ENCODE assay signal across 1 cellular context in the genomic region with DNA sequence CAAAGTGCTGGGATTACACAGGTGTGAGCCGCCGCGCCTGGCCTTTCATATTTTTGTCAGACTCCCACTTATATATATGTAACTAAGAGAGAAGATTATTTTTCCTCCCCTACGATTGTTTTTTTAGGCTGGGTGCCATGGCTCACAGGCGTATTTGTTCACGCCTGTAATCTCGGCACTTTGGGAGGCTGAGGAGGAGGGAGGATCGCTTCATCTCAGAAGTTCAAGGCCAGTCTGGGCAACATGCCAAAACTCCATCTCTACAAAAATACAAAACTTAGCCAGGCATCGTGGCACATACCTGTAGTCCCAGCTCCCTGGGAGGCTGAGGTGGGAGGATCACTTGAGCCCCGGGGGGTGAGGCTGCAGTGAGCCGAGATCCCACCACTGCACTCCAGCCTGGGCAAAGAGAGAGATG.
TF ChIP-seq lines count a peak whose summit lies in the region.

No MANE protein-coding gene starts in this region.

TF ChIP-seq in HEK293, 187 proteins besides CTCF, POLR2A, EP300 and RAD21 (continued from another document and continues in another):
- TF ChIP-seq ZNF843 (tag by site-specific recombination; IDR thresholded peaks at IDR 0.05) (peak; percentile 73; the same call in 1 of the 2 replicates), ZFHX2 (tag by site-specific recombination; conservative IDR thresholded peaks at IDR 0.05) (peak; percentile 92), ZNF660 (tag by site-specific recombination; IDR thresholded peaks at IDR 0.05) (no peak), ZNF175 (tag by site-specific recombination; IDR thresholded peaks at IDR 0.05) (no peak), OSR2 (tag by site-specific recombination; IDR thresholded peaks at IDR 0.05) (peak; percentile 70; the same call in 1 of the 2 replicates), ZNF112 (tag by site-specific recombination; IDR thresholded peaks at IDR 0.05) (no peak), ZNF37A (tag by site-specific recombination; IDR thresholded peaks at IDR 0.05) (no peak), ZNF211 (tag by site-specific recombination; IDR thresholded peaks at IDR 0.05; ENCODE audit: low read depth) (no peak), ZNF223 (tag by site-specific recombination; IDR thresholded peaks at IDR 0.05) (no peak), ZNF623 (tag by site-specific recombination; IDR thresholded peaks at IDR 0.05) (no peak), ZIC2 (tag by site-specific recombination; IDR thresholded peaks at IDR 0.05) (peak; percentile 73), SALL2 (tag by site-specific recombination; IDR thresholded peaks at IDR 0.05; ENCODE audit: borderline replicate concordance) (no peak), ZNF530 (tag by site-specific recombination; IDR thresholded peaks at IDR 0.05; ENCODE audit: low read depth) (no peak), OVOL3 (tag by site-specific recombination; IDR thresholded peaks at IDR 0.05) (peak; percentile 31; the same call in 1 of the 2 replicates), ZNF629 (tag by site-specific recombination; IDR thresholded peaks at IDR 0.05) (peak; percentile 66), ZEB2 (tag by site-specific recombination; IDR thresholded peaks at IDR 0.05) (peak; percentile 82), ZNF747 (tag by site-specific recombination; IDR thresholded peaks at IDR 0.05) (no peak), ZNF174 (tag by site-specific recombination; IDR thresholded peaks at IDR 0.05) (no peak), ZNF548 (tag by site-specific recombination; IDR thresholded peaks at IDR 0.05) (no peak), YY1 (tag by site-specific recombination; IDR thresholded peaks at IDR 0.05) (no peak), KLF8 (tag by site-specific recombination; IDR thresholded peaks at IDR 0.05) (peak; percentile 60), GLIS2 (tag by site-specific recombination; IDR thresholded peaks at IDR 0.05) (peak; percentile 61), ZNF2 (tag by site-specific recombination; IDR thresholded peaks at IDR 0.05) (peak; percentile 67; the same call in 1 of the 2 replicates), ZNF513 (tag by site-specific recombination; IDR thresholded peaks at IDR 0.05) (peak; percentile 88), ZNF324 (tag by site-specific recombination; IDR thresholded peaks at IDR 0.05) (0 out of 2 replicates have a peak, but pooled peaks have one; percentile 58), ZFP3 (tag by site-specific recombination; IDR thresholded peaks at IDR 0.05; ENCODE audit: low read depth) (no peak), ZNF704 (tag by site-specific recombination; IDR thresholded peaks at IDR 0.05) (no peak), ZBTB44 (tag by site-specific recombination; IDR thresholded peaks at IDR 0.05) (peak; percentile 64), IKZF3 (tag by site-specific recombination; IDR thresholded peaks at IDR 0.05) (peak; percentile 76), TRIM28 (IDR thresholded peaks at IDR 0.05; ENCODE audit: borderline replicate concordance, low read length) (no peak), PRDM6 (tag by site-specific recombination; IDR thresholded peaks at IDR 0.05) (peak; percentile 83), ZNF707 (tag by site-specific recombination; IDR thresholded peaks at IDR 0.05) (no peak), ZNF292 (tag by site-specific recombination; IDR thresholded peaks at IDR 0.05; ENCODE audit: borderline replicate concordance, low read depth) (no peak), ZSCAN23 (tag by site-specific recombination; IDR thresholded peaks at IDR 0.05) (no peak), ZNF350 (tag by site-specific recombination; IDR thresholded peaks at IDR 0.05) (no peak), ZNF692 (tag by site-specific recombination; IDR thresholded peaks at IDR 0.05) (no peak), ZNF341 (tag by site-specific recombination; IDR thresholded peaks at IDR 0.05; ENCODE audit: low read depth) (peak; percentile 80), PRDM4 (tag by site-specific recombination; IDR thresholded peaks at IDR 0.05) (peak; percentile 38; the same call in 1 of the 2 replicates), ZNF560 (tag by site-specific recombination; IDR thresholded peaks at IDR 0.05; ENCODE audit: borderline replicate concordance) (no peak), KLF7 (tag by site-specific recombination; IDR thresholded peaks at IDR 0.05; ENCODE audit: borderline replicate concordance) (0 out of 2 replicates have a peak, but pooled peaks have one; percentile 83), ZNF169 (tag by site-specific recombination; IDR thresholded peaks at IDR 0.05) (no peak), HOXA7 (CRISPR knock-in tag; IDR thresholded peaks at IDR 0.05; ENCODE audit: borderline replicate concordance) (no peak), ZNF600 (tag by site-specific recombination; IDR thresholded peaks at IDR 0.05) (no peak), ZSCAN16 (tag by site-specific recombination; IDR thresholded peaks at IDR 0.05) (no peak; the same call in 1 of the 2 replicates), YY2 (tag by site-specific recombination; IDR thresholded peaks at IDR 0.05) (no peak), ZNF214 (tag by site-specific recombination; IDR thresholded peaks at IDR 0.05; ENCODE audit: borderline replicate concordance) (no peak)
- TF ChIP-seq, protein P1, sequence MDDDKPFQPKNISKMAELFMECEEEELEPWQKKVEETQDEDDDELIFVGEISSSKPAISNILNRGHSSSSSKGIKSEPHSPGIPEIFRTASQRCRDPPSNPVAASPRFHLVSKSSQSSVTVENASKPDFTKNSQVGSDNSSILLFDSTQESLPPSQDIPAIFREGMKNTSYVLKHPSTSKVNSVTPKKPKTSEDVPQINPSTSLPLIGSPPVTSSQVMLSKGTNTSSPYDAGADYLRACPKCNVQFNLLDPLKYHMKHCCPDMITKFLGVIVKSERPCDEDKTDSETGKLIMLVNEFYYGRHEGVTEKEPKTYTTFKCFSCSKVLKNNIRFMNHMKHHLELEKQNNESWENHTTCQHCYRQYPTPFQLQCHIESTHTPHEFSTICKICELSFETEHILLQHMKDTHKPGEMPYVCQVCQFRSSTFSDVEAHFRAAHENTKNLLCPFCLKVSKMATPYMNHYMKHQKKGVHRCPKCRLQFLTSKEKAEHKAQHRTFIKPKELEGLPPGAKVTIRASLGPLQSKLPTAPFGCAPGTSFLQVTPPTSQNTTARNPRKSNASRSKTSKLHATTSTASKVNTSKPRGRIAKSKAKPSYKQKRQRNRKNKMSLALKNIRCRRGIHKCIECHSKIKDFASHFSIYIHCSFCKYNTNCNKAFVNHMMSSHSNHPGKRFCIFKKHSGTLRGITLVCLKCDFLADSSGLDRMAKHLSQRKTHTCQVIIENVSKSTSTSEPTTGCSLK (tag by site-specific recombination; IDR thresholded peaks at IDR 0.05): no peak
- TF ChIP-seq, protein P2, sequence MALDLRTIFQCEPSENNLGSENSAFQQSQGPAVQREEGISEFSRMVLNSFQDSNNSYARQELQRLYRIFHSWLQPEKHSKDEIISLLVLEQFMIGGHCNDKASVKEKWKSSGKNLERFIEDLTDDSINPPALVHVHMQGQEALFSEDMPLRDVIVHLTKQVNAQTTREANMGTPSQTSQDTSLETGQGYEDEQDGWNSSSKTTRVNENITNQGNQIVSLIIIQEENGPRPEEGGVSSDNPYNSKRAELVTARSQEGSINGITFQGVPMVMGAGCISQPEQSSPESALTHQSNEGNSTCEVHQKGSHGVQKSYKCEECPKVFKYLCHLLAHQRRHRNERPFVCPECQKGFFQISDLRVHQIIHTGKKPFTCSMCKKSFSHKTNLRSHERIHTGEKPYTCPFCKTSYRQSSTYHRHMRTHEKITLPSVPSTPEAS (tag by site-specific recombination; IDR thresholded peaks at IDR 0.05): no peak
- TF ChIP-seq, protein P3, sequence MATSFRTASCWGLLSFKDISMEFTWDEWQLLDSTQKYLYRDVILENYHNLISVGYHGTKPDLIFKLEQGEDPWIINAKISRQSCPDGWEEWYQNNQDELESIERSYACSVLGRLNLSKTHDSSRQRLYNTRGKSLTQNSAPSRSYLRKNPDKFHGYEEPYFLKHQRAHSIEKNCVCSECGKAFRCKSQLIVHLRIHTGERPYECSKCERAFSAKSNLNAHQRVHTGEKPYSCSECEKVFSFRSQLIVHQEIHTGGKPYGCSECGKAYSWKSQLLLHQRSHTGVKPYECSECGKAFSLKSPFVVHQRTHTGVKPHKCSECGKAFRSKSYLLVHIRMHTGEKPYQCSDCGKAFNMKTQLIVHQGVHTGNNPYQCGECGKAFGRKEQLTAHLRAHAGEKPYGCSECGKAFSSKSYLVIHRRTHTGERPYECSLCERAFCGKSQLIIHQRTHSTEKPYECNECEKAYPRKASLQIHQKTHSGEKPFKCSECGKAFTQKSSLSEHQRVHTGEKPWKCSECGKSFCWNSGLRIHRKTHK (tag by site-specific recombination; IDR thresholded peaks at IDR 0.05): no peak
- TF ChIP-seq, protein P4, sequence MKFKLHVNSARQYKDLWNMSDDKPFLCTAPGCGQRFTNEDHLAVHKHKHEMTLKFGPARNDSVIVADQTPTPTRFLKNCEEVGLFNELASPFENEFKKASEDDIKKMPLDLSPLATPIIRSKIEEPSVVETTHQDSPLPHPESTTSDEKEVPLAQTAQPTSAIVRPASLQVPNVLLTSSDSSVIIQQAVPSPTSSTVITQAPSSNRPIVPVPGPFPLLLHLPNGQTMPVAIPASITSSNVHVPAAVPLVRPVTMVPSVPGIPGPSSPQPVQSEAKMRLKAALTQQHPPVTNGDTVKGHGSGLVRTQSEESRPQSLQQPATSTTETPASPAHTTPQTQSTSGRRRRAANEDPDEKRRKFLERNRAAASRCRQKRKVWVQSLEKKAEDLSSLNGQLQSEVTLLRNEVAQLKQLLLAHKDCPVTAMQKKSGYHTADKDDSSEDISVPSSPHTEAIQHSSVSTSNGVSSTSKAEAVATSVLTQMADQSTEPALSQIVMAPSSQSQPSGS (tag by site-specific recombination; IDR thresholded peaks at IDR 0.05; ENCODE audit: low read depth): no peak
